In genomic region chr17:68029512-68030215, GRCh38 we compare ENCODE assay signal across 1 cellular context.
A peak's percentile ranks its signal among the peaks of the same experiment; 100 is the strongest.
TF ChIP-seq lines count a peak whose summit lies in the region.

No MANE protein-coding gene starts in this region.

TF ChIP-seq in K562, 482 proteins besides CTCF, POLR2A, EP300 and RAD21 (continues in another document):
- TF ChIP-seq, protein P1, sequence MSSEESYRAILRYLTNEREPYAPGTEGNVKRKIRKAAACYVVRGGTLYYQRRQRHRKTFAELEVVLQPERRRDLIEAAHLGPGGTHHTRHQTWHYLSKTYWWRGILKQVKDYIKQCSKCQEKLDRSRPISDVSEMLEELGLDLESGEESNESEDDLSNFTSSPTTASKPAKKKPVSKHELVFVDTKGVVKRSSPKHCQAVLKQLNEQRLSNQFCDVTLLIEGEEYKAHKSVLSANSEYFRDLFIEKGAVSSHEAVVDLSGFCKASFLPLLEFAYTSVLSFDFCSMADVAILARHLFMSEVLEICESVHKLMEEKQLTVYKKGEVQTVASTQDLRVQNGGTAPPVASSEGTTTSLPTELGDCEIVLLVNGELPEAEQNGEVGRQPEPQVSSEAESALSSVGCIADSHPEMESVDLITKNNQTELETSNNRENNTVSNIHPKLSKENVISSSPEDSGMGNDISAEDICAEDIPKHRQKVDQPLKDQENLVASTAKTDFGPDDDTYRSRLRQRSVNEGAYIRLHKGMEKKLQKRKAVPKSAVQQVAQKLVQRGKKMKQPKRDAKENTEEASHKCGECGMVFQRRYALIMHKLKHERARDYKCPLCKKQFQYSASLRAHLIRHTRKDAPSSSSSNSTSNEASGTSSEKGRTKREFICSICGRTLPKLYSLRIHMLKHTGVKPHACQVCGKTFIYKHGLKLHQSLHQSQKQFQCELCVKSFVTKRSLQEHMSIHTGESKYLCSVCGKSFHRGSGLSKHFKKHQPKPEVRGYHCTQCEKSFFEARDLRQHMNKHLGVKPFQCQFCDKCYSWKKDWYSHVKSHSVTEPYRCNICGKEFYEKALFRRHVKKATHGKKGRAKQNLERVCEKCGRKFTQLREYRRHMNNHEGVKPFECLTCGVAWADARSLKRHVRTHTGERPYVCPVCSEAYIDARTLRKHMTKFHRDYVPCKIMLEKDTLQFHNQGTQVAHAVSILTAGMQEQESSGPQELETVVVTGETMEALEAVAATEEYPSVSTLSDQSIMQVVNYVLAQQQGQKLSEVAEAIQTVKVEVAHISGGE (CRISPR knock-in tag; IDR thresholded peaks at IDR 0.05), result no peak
- TF ChIP-seq, protein P2, sequence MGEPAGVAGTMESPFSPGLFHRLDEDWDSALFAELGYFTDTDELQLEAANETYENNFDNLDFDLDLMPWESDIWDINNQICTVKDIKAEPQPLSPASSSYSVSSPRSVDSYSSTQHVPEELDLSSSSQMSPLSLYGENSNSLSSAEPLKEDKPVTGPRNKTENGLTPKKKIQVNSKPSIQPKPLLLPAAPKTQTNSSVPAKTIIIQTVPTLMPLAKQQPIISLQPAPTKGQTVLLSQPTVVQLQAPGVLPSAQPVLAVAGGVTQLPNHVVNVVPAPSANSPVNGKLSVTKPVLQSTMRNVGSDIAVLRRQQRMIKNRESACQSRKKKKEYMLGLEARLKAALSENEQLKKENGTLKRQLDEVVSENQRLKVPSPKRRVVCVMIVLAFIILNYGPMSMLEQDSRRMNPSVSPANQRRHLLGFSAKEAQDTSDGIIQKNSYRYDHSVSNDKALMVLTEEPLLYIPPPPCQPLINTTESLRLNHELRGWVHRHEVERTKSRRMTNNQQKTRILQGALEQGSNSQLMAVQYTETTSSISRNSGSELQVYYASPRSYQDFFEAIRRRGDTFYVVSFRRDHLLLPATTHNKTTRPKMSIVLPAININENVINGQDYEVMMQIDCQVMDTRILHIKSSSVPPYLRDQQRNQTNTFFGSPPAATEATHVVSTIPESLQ (CRISPR knock-in tag; IDR thresholded peaks at IDR 0.05), result no peak
- no peak for TF ChIP-seq ZNF449 (CRISPR knock-in tag; IDR thresholded peaks at IDR 0.05)
- no peak for TF ChIP-seq TGIF2 (CRISPR knock-in tag; IDR thresholded peaks at IDR 0.05)
- TF ChIP-seq, protein P3, sequence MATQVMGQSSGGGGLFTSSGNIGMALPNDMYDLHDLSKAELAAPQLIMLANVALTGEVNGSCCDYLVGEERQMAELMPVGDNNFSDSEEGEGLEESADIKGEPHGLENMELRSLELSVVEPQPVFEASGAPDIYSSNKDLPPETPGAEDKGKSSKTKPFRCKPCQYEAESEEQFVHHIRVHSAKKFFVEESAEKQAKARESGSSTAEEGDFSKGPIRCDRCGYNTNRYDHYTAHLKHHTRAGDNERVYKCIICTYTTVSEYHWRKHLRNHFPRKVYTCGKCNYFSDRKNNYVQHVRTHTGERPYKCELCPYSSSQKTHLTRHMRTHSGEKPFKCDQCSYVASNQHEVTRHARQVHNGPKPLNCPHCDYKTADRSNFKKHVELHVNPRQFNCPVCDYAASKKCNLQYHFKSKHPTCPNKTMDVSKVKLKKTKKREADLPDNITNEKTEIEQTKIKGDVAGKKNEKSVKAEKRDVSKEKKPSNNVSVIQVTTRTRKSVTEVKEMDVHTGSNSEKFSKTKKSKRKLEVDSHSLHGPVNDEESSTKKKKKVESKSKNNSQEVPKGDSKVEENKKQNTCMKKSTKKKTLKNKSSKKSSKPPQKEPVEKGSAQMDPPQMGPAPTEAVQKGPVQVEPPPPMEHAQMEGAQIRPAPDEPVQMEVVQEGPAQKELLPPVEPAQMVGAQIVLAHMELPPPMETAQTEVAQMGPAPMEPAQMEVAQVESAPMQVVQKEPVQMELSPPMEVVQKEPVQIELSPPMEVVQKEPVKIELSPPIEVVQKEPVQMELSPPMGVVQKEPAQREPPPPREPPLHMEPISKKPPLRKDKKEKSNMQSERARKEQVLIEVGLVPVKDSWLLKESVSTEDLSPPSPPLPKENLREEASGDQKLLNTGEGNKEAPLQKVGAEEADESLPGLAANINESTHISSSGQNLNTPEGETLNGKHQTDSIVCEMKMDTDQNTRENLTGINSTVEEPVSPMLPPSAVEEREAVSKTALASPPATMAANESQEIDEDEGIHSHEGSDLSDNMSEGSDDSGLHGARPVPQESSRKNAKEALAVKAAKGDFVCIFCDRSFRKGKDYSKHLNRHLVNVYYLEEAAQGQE (CRISPR knock-in tag; IDR thresholded peaks at IDR 0.05; ENCODE audit: low read depth), result no peak
- no peak for TF ChIP-seq RBM17 (IDR thresholded peaks at IDR 0.05; ENCODE audit: borderline replicate concordance, low read depth, low read length)
- TF ChIP-seq POLR3G (IDR thresholded peaks at IDR 0.05; ENCODE audit: extremely low read depth, insufficient read length, insufficient replicate concordance), result no peak
- no peak for TF ChIP-seq ZNF780A (CRISPR knock-in tag; IDR thresholded peaks at IDR 0.05)
- TF ChIP-seq ETV5 (CRISPR knock-in tag; IDR thresholded peaks at IDR 0.05; ENCODE audit: low read depth), result no peak
- TF ChIP-seq ETV1 (tag; conservative IDR thresholded peaks at IDR 0.05; ENCODE audit: low read depth), result no peak
- TF ChIP-seq, protein P4, sequence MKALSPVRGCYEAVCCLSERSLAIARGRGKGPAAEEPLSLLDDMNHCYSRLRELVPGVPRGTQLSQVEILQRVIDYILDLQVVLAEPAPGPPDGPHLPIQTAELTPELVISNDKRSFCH (CRISPR knock-in tag; IDR thresholded peaks at IDR 0.05), result no peak
- TF ChIP-seq, protein P4 (tag; IDR thresholded peaks at IDR 0.05), result peak; percentile 55
- TF ChIP-seq ZNF239 (CRISPR knock-in tag; IDR thresholded peaks at IDR 0.05), result no peak
- TF ChIP-seq ADNP (tag; IDR thresholded peaks at IDR 0.05), result no peak
- TF ChIP-seq SRF (CRISPR knock-in tag; IDR thresholded peaks at IDR 0.05), result no peak
- no peak for TF ChIP-seq HLTF (IDR thresholded peaks at IDR 0.05)
- no peak for TF ChIP-seq ZNF23 (CRISPR knock-in tag; IDR thresholded peaks at IDR 0.05)
- TF ChIP-seq, protein P5, sequence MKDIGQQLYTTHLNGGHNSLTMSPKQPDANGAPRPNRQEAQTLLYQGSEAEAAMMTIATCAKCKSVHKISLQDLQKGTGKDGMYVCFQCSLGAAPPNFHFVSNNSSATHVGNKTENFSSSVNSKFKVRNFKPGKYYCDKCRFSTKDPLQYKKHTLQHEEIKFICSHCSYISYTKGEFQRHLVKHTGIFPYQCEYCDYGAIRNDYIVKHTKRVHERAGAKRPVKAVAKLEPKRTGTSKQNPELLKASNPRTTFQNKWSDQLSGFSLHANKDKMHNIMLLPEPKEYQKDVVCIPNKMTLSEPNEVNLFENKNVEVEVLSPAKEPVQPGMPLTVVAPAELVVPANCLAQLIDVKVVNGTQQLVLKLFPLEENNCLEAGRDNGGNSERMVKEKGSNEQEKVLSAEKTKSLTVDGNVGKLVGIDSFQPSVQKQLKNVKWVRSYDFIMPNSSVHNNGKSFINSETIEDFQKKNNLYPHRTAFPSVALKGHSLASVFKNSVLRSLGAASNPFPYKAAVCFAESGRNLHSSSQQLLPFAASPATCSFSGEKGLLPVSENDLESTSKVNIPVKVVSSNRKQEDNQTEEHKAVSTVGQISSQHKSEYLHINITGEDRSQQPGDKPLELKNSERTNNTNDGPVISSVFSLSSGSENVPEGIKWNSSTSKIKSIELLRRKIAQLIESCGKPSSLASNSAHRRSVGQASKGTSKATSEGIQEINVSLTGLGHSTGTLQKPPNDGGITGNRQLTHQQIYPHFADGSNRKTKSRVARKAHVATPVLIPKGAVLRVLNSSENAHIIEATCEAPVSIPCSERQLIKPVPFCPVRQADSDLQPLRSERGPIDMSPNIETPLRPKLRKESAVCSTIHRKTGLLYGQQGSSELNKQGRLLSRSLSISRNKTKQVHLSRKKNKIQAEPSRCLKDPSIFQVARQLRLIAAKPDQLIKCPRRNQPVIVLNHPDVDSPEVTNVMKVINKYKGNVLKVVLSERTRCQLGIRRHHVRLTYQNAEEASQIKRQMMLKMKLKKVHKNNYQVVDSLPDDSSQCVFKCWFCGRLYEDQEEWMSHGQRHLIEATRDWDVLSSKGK (CRISPR knock-in tag; IDR thresholded peaks at IDR 0.05), result no peak
- TF ChIP-seq NUFIP1 (IDR thresholded peaks at IDR 0.05; ENCODE audit: partially characterized antibody), result no peak
- TF ChIP-seq USF1 (CRISPR knock-in tag; IDR thresholded peaks at IDR 0.05), result peak; percentile 15; the same call in 1 of the 2 replicates
- TF ChIP-seq TCF3 (CRISPR knock-in tag; IDR thresholded peaks at IDR 0.05), result no peak
- no peak for TF ChIP-seq ZNF384 (IDR thresholded peaks at IDR 0.05; ENCODE audit: low read depth, low read length)
- TF ChIP-seq STAT5B (CRISPR knock-in tag; IDR thresholded peaks at IDR 0.05), result no peak
- no peak for TF ChIP-seq NR2C1 (IDR thresholded peaks at IDR 0.05)
- peak; percentile 64 for TF ChIP-seq NR2C1 (tag; IDR thresholded peaks at IDR 0.05)
- TF ChIP-seq PURB (CRISPR knock-in tag; IDR thresholded peaks at IDR 0.05; ENCODE audit: low read depth), result no peak
- TF ChIP-seq ESRRA (IDR thresholded peaks at IDR 0.05; ENCODE audit: borderline replicate concordance, low read depth), result peak; percentile 89
- no peak for TF ChIP-seq SMAD3 (CRISPR knock-in tag; conservative IDR thresholded peaks at IDR 0.05)
- TF ChIP-seq, protein P6, sequence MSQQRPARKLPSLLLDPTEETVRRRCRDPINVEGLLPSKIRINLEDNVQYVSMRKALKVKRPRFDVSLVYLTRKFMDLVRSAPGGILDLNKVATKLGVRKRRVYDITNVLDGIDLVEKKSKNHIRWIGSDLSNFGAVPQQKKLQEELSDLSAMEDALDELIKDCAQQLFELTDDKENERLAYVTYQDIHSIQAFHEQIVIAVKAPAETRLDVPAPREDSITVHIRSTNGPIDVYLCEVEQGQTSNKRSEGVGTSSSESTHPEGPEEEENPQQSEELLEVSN (IDR thresholded peaks at IDR 0.05; ENCODE audit: borderline replicate concordance in 1 of 2, extremely low read depth in 1 of 2, insufficient read depth in 1 of 2, insufficient read length in 1 of 2, low read depth in 1 of 2, low read length in 1 of 2, poor library complexity in 1 of 2, severe bottlenecking in 1 of 2), result no peak
- TF ChIP-seq TCFL5 (CRISPR knock-in tag; conservative IDR thresholded peaks at IDR 0.05), result no peak
- TF ChIP-seq, protein P7, sequence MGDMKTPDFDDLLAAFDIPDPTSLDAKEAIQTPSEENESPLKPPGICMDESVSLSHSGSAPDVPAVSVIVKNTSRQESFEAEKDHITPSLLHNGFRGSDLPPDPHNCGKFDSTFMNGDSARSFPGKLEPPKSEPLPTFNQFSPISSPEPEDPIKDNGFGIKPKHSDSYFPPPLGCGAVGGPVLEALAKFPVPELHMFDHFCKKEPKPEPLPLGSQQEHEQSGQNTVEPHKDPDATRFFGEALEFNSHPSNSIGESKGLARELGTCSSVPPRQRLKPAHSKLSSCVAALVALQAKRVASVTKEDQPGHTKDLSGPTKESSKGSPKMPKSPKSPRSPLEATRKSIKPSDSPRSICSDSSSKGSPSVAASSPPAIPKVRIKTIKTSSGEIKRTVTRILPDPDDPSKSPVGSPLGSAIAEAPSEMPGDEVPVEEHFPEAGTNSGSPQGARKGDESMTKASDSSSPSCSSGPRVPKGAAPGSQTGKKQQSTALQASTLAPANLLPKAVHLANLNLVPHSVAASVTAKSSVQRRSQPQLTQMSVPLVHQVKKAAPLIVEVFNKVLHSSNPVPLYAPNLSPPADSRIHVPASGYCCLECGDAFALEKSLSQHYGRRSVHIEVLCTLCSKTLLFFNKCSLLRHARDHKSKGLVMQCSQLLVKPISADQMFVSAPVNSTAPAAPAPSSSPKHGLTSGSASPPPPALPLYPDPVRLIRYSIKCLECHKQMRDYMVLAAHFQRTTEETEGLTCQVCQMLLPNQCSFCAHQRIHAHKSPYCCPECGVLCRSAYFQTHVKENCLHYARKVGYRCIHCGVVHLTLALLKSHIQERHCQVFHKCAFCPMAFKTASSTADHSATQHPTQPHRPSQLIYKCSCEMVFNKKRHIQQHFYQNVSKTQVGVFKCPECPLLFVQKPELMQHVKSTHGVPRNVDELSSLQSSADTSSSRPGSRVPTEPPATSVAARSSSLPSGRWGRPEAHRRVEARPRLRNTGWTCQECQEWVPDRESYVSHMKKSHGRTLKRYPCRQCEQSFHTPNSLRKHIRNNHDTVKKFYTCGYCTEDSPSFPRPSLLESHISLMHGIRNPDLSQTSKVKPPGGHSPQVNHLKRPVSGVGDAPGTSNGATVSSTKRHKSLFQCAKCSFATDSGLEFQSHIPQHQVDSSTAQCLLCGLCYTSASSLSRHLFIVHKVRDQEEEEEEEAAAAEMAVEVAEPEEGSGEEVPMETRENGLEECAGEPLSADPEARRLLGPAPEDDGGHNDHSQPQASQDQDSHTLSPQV (IDR thresholded peaks at IDR 0.05), result peak; percentile 78
- 0 out of 2 replicates have a peak, but pooled peaks have one; percentile 2 for TF ChIP-seq JUND (IDR thresholded peaks at IDR 0.05; ENCODE audit: borderline replicate concordance, low read depth, low read length)
- TF ChIP-seq JUND (tag; IDR thresholded peaks at IDR 0.05; ENCODE audit: borderline replicate concordance, low read depth, low read length), result no peak
- TF ChIP-seq KDM5B (IDR thresholded peaks at IDR 0.05; ENCODE audit: insufficient replicate concordance, low read depth, low read length), result no peak
